ENCODE assay signal across 9 cellular contexts in the genomic region with DNA sequence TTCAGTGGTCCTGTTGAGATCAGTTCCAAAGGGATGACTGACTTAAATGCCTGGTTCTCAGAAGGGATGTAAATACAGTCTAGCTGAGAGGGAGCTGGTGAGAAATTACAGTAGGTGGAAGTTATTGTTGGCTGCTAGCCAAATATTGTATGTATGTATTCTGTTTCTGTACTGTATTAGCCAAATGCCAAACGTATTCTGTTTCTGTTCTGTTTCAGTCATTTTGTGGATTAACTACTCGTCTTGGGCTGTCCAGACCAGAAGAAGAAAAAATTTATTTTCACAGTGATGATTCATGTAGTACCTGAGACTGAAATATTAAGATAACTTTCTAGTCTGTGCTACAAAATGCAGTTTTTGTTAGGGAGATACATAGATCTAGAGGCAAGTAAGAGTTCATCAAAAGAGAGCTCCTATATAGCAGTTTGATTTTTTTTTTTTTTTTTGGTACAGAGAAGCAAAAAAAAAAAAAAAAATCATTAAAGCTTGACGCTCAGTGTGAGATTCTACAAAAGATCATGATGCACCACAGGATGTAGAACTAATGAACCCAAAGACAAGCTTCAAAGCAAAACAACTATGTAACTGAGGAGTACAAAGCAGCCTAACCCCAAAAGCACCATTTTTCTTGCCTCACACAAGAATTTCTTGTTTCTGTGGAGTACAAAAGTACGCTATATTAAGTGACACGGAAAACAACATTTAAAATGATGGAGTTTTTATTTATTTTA. TPM values are rescaled to one million over a fixed set of nuclear protein-coding genes. Genes with fewer than 3 reads are reported as not detected.
DNase-seq lines count a peak whose midpoint lies in the region; ATAC-seq, FAIRE-seq and TF ChIP-seq lines count a peak whose summit lies in the region.
"Had no signal": no experiment of that assay in that cellular context is flagged by ENCODE, and none has a peak within 500 bp of the region (broad histone marks: within the 10 kb centered on the region; RNA-seq: fewer than 3 reads in every experiment).

No MANE protein-coding gene starts in this region.

- H2AFZ ChIP-seq in neural progenitor cell (replicated peaks): no peak overlapping the region

- ATAC-seq in HG03108 (IDR thresholded peaks at IDR 0.05; ENCODE audit: unreplicated experiment): peak; percentile 56

- in situ Hi-C loops in transverse colon (cut with MboI; ENCODE audit: low pct_ligation_motif_present in 1 of 4, low pct_unique_long_range_greater_than_20kb in 1 of 4, low sequenced_read_pairs in 3 of 4): no loop called here

- peak in 2 of 5 donors; percentile 75 to 84 for DNase-seq in CD8-positive, alpha-beta memory T cell
- no peak for DNase-seq in GM19239 (ENCODE audit: insufficient read length, low spot score)
- no peak for DNase-seq in neural progenitor cell (ENCODE audit: low spot score)
- DNase-seq in LoVo (ENCODE audit: low spot score): no peak
- DNase-seq in iPS-NIHi11 (ENCODE audit: low spot score): no peak
- no peak for DNase-seq in transverse colon
- DNase-seq: NCI-H2029 had no signal

- 55 to 66% methylated on average over 4 to 5 of the region's 5 CpGs for WGBS in transverse colon (ENCODE audit: low coverage in 1 of 2), 2 donors

- H3K36me3 ChIP-seq in CD8-positive, alpha-beta memory T cell (ENCODE audit: insufficient read depth, low read length): no peaks in the 10 kb centered on the region
- H3K36me3 ChIP-seq in neural progenitor cell: no peaks in the 10 kb centered on the region
- H3K36me3 ChIP-seq in transverse colon: no peaks in the 10 kb centered on the region

- peak overlapping the region; percentile 40 to 86 (median 66) for H3K4me3 Mint-ChIP-seq in CD8-positive, alpha-beta memory T cell
- peak overlapping the region; percentile 59 for H3K4me3 Mint-ChIP-seq in activated naive CD8-positive, alpha-beta T cell
- no peak overlapping the region for H3K4me3 Mint-ChIP-seq in neural progenitor cell

- H3K4me2 ChIP-seq in neural progenitor cell: no peak overlapping the region

- H3K9ac ChIP-seq in neural progenitor cell: no peak overlapping the region

- H3K9me3 ChIP-seq in CD8-positive, alpha-beta memory T cell (ENCODE audit: low read length): peaks cover 8% of the 10 kb centered on the region
- peaks cover 6% of the 10 kb centered on the region for H3K9me3 ChIP-seq in neural progenitor cell (ENCODE audit: low read depth)
- peaks cover 0 to 3% of the 10 kb centered on the region in 2 donors for H3K9me3 ChIP-seq in transverse colon

- H3K27ac Mint-ChIP-seq in CD8-positive, alpha-beta memory T cell: peak overlapping the region in 7 of 8 donors; percentile 83 to 96 (median 89)
- H3K27ac Mint-ChIP-seq in activated naive CD8-positive, alpha-beta T cell: peak overlapping the region; percentile 92
- no peak overlapping the region for H3K27ac Mint-ChIP-seq in neural progenitor cell

- H3K27me3 Mint-ChIP-seq in CD8-positive, alpha-beta memory T cell: no peaks in the 10 kb centered on the region
- H3K27me3 Mint-ChIP-seq in activated naive CD8-positive, alpha-beta T cell: no peaks in the 10 kb centered on the region
- H3K27me3 Mint-ChIP-seq in neural progenitor cell (ENCODE audit: insufficient read depth, low read depth): peaks cover 4% of the 10 kb centered on the region

- no peak for TF ChIP-seq CTCF in neural progenitor cell (IDR thresholded peaks at IDR 0.05)
- no peak for TF ChIP-seq CTCF in transverse colon (IDR thresholded peaks at IDR 0.05)

- H3K27ac ChIP-seq in CD8-positive, alpha-beta memory T cell (ENCODE audit: low read depth, low read length): peak overlapping the region; percentile 32
- H3K27ac ChIP-seq in neural progenitor cell (no peak overlapping the region), transverse colon (no peak overlapping the region)

- no peaks in the 10 kb centered on the region for H3K27me3 ChIP-seq in CD8-positive, alpha-beta memory T cell (ENCODE audit: insufficient read depth, low read length, poor library complexity, severe bottlenecking)
- H3K27me3 ChIP-seq in neural progenitor cell: no peaks in the 10 kb centered on the region
- H3K27me3 ChIP-seq in transverse colon: no peaks in the 10 kb centered on the region

- peaks cover 5 to 26% (median 17%) of the 10 kb centered on the region in 3 donors for H3K36me3 Mint-ChIP-seq in CD8-positive, alpha-beta memory T cell
- peaks cover 9% of the 10 kb centered on the region for H3K36me3 Mint-ChIP-seq in activated naive CD8-positive, alpha-beta T cell
- peaks cover 6% of the 10 kb centered on the region for H3K36me3 Mint-ChIP-seq in neural progenitor cell

- H3F3A ChIP-seq in neural progenitor cell (ENCODE audit: low read depth): no peaks in the 10 kb centered on the region

- CTCF ChIA-PET in CD8-positive, alpha-beta memory T cell (lab: Charles Lee): interaction anchor here (0.9 to 1.0 kb wide), 4 partner anchors 13 to 89 kb away, joined by 3 to 4 read pairs (median 3); a partner anchor contains a TSS

- no peaks in the 10 kb centered on the region for H4K20me1 ChIP-seq in neural progenitor cell (ENCODE audit: low read depth)

- peak; percentile 45 for FAIRE-seq in GM19239 (lab: Jason Lieb, UNC)

- H3K4me3 ChIP-seq in CD8-positive, alpha-beta memory T cell (ENCODE audit: low read length): peak overlapping the region; percentile 50
- H3K4me3 ChIP-seq in neural progenitor cell (no peak overlapping the region), transverse colon (no peak overlapping the region)

- no peaks in the 10 kb centered on the region for H3K79me2 ChIP-seq in neural progenitor cell (ENCODE audit: low read depth)

- TF ChIP-seq POLR2A in transverse colon (IDR thresholded peaks at IDR 0.05): no peak

- peaks cover 80% of the 10 kb centered on the region for H3K4me1 ChIP-seq in CD8-positive, alpha-beta memory T cell (ENCODE audit: insufficient read depth, low read length)
- H3K4me1 ChIP-seq in neural progenitor cell (no peaks in the 10 kb centered on the region), transverse colon (peaks cover 0 to 5% (median 0%) of the 10 kb centered on the region in 4 donors)

- TF ChIP-seq EP300 in transverse colon (IDR thresholded peaks at IDR 0.05; ENCODE audit: low read depth): no peak

- peaks cover 4 to 16% (median 9%) of the 10 kb centered on the region in 5 donors for H3K9me3 Mint-ChIP-seq in CD8-positive, alpha-beta memory T cell
- H3K9me3 Mint-ChIP-seq in activated naive CD8-positive, alpha-beta T cell (ENCODE audit: low read depth): peaks cover 9% of the 10 kb centered on the region
- peaks cover 30% of the 10 kb centered on the region for H3K9me3 Mint-ChIP-seq in neural progenitor cell

- intact Hi-C loops in transverse colon (cut with DNase I; ENCODE audit: low total_unique reads): no loop called here

- POLR2A ChIA-PET in CD8-positive, alpha-beta memory T cell (lab: Charles Lee): interaction anchor here (0.6 to 2.8 kb wide), 12 partner anchors 11 to 1592 kb away, joined by 3 to 49 read pairs (median 5); a partner anchor contains a TSS

- peaks cover 0 to 37% (median 17%) of the 10 kb centered on the region in 3 donors for H3K4me1 Mint-ChIP-seq in CD8-positive, alpha-beta memory T cell
- peaks cover 46% of the 10 kb centered on the region for H3K4me1 Mint-ChIP-seq in activated naive CD8-positive, alpha-beta T cell (ENCODE audit: low read depth)
- H3K4me1 Mint-ChIP-seq in neural progenitor cell: peaks cover 4% of the 10 kb centered on the region

RNA-seq across cellular contexts. Expression of a gene that starts 54.8 kb away (rescaled TPM):
- total RNA-seq in CD8-positive, alpha-beta memory T cell: 10 to 100 TPM; 14.9 to 15.4 TPM
- polyA plus RNA-seq in CD8-positive, alpha-beta memory T cell: 61.0 TPM
- total RNA-seq in neural progenitor cell (ENCODE audit: low replicate concordance) (33.0 and 37.2 TPM in 2 replicates), transverse colon (10 to 100 TPM; 34.4 to 87.7 (median 58.9) TPM)
